ENCODE assay signal across 11 cellular contexts in the genomic region with DNA sequence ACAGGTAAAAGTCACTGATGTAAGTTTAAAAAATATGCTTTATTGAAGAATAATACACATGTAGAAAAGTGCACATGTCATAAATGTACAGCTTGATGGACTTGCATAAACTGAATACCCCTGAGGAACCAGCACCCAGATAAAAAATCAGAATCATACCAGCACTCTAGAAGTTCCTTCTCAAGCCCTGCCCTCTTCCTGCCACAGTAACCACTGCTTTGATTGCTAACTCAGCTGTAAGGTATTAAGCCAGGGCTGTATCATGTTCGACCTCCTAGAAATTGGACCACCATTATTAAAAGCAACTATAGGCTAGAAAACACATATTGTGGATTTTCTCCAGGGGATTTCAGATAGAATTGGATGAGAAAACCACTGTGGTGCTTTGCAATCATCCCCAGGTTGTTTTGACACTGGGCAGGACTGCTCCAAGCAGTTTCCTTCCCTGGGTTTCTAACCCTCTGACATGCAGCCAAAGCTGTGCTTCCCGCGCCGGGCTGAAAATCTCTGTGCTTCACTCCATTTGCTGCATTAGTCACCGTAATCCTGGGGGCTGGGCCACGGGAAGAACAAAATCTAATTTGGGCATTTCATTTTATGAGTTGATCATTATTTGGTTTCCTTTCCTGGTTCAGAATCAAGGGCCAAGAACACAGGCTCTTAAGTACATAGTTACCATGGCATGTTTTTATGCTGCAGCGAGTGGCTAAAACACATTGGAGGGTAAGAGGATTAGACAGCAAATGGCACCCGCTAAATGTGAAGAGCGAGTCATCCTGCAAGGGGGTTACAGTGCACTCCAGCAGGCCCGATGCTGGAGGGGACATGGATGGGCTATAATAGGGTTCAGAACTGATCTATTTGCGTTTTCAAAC.
DNase-seq lines count a peak whose midpoint lies in the region; ATAC-seq and TF ChIP-seq lines count a peak whose summit lies in the region.
"Had no signal": no experiment of that assay in that cellular context is flagged by ENCODE, and none has a peak within 500 bp of the region (broad histone marks: within the 10 kb centered on the region; RNA-seq: fewer than 3 reads in every experiment).

No MANE protein-coding gene starts in this region.

- DNase-seq in GM12865 (ENCODE audit: low read depth) (peak; percentile 17), NCI-H1436 treated with DMSO at 0.1 percent for 48 hours (lab: John Stamatoyannopoulos, UW) (peak; percentile 50), medulla oblongata (ENCODE audit: extremely low spot score) (peak; percentile 10), NCI-H1092 (lab: John Stamatoyannopoulos, UW) (no peak), Peyer's patch (no peak)
- no peak for DNase-seq in stimulated activated CD4-positive, alpha-beta T cell treated with anti-CD3 and anti-CD28 coated beads, Interleukin-2, amount 100 ng/mL, for 48 hours
- no peak for DNase-seq in activated CD4-positive, alpha-beta T cell treated with anti-CD3 and anti-CD28 coated beads for 1 hour
- DNase-seq: NCI-H446 had no signal

- TF ChIP-seq CTCF in GM12865 (IDR thresholded peaks at IDR 0.05; ENCODE audit: insufficient read depth, low read depth, low read length, missing control alignments) (no peak), Peyer's patch (IDR thresholded peaks at IDR 0.05) (no peak)

- no peaks in the 10 kb centered on the region for H3K4me1 ChIP-seq in Peyer's patch

- no peak overlapping the region for H3K27ac ChIP-seq in Peyer's patch
- H3K27ac ChIP-seq: HL-60 had no signal

- TF ChIP-seq POLR2A in Peyer's patch (IDR thresholded peaks at IDR 0.05), result no peak

- no peaks in the 10 kb centered on the region for H3K27me3 ChIP-seq in Peyer's patch

- ATAC-seq in GM19452 (IDR thresholded peaks at IDR 0.05; ENCODE audit: unreplicated experiment), result peak; percentile 94
- ATAC-seq: left lobe of liver had no signal

- H3K4me3 ChIP-seq in GM12865 (ENCODE audit: low read depth, low read length), result no peak overlapping the region
- no peak overlapping the region for H3K4me3 ChIP-seq in Peyer's patch

- H3K36me3 ChIP-seq in Peyer's patch, result no peaks in the 10 kb centered on the region

- H3K9me3 ChIP-seq in Peyer's patch, result no peaks in the 10 kb centered on the region

Comparison
In these comparisons a context has a peak if more than half of its experiments do, and no peak if none do; other contexts are left out.
1. DNase-seq: peak in GM12865 (single experiment), NCI-H1436 treated with DMSO at 0.1 percent for 48 hours (single experiment) and medulla oblongata (single experiment); none in stimulated activated CD4-positive, alpha-beta T cell treated with anti-CD3 and anti-CD28 coated beads, Interleukin-2, amount 100 ng/mL, for 48 hours (0 of 2), NCI-H1092 (single experiment), activated CD4-positive, alpha-beta T cell treated with anti-CD3 and anti-CD28 coated beads for 1 hour (single experiment) and Peyer's patch (0 of 3).